In the genomic region with DNA sequence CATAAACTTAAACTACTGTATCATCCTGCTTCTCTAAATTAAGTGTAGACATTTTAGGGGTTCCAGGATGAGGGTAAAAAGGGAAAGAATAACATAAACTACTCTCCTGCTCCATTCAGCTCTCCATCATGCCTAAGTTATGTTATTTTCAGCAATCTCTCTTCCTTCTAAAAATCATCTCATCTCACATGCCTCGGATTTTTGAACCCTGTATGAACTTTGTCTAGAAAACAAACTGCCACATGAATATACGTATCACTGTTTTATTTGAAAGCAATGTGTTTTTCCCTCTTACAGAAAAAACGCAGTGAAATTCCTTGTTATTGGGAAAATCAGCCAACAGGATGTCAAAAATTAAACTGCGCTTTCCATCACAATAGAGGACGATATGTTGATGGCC, we compare ENCODE assay signal across 25 cellular contexts.
"Had no signal": no experiment of that assay in that cellular context is flagged by ENCODE, and none has a peak within 500 bp of the region (broad histone marks: within the 10 kb centered on the region; RNA-seq: fewer than 3 reads in every experiment).

No MANE protein-coding gene starts in this region.

- H3K4me3 Mint-ChIP-seq: activated CD4-positive, alpha-beta memory T cell treated with anti-CD3 and anti-CD28 coated beads for 36 hours; activated CD4-positive, alpha-beta T cell treated with anti-CD3 and anti-CD28 coated beads, Interleukin-2, amount 10 ng/mL, durations not matched to agents 24 days and 14 days; activated T-cell treated with anti-CD3 and anti-CD28 coated beads, Interleukin-2, amount 50 U/mL, for 4 hours; activated T-helper 17 cell treated with anti-CD3 and anti-CD28 coated beads, Interleukin-2, amount 50 U/mL, for 72 hours; naive B cell; nephron progenitor cell; stimulated activated memory B cell treated with anti-CD40 and anti-IgM and Interleukin-4, amounts not matched to agents 10 μg/mL and 1 μg/mL and 100 μg/mL, for 72 hours; stimulated activated naive CD8-positive, alpha-beta T cell treated with anti-CD3 and anti-CD28 coated beads, Interleukin-15, amount 100 ng/mL, for 72 hours; type B pancreatic cell had no signal

- H3K4me3 ChIP-seq: colonic mucosa, esophagus squamous epithelium, pancreas, prostate gland, sigmoid colon, uterus had no signal

- ATAC-seq: activated T-cell treated with anti-CD3 and anti-CD28 coated beads, Interleukin-2, amount 50 U/mL, for 4 hours; activated T-helper 17 cell treated with anti-CD3 and anti-CD28 coated beads, Interleukin-2, amount 50 U/mL, for 72 hours; left cardiac atrium; left ventricle myocardium superior; pancreas; stimulated activated memory B cell treated with anti-CD40 and anti-IgM and Interleukin-4, amounts not matched to agents 10 μg/mL and 1 μg/mL and 100 μg/mL, for 72 hours; stimulated activated naive CD8-positive, alpha-beta T cell treated with anti-CD3 and anti-CD28 coated beads, Interleukin-15, amount 100 ng/mL, for 72 hours had no signal

- DNase-seq: activated CD4-positive, alpha-beta memory T cell treated with anti-CD3 and anti-CD28 coated beads for 36 hours; activated CD4-positive, alpha-beta T cell treated with anti-CD3 and anti-CD28 coated beads, Interleukin-2, amount 10 ng/mL, durations not matched to agents 24 days and 14 days; activated CD4-positive, CD25-positive, alpha-beta regulatory T cell treated with anti-CD3 and anti-CD28 coated beads, Interleukin-2, amount 50 U/mL, for 72 hours; activated T-cell treated with anti-CD3 and anti-CD28 coated beads, Interleukin-2, amount 50 U/mL, for 4 hours; colonic mucosa; esophagus squamous epithelium; left cardiac atrium; left ventricle myocardium superior; mammary epithelial cell; naive B cell; nephron progenitor cell; pancreas; retina; sigmoid colon; stimulated activated CD4-positive, alpha-beta T cell treated with anti-CD3 and anti-CD28 coated beads, Interleukin-4, amount 100 ng/mL, for 4 hours; stimulated activated CD8-positive, alpha-beta memory T cell treated with anti-CD3 and anti-CD28 coated beads, Interleukin-4, amount 100 ng/mL, for 48 hours; stimulated activated naive CD8-positive, alpha-beta T cell treated with anti-CD3 and anti-CD28 coated beads, Interleukin-15, amount 100 ng/mL, for 72 hours; substantia nigra; T-helper 2 cell; uterus had no signal

- H3K4me1 Mint-ChIP-seq: nephron progenitor cell had no signal

- H3K27ac ChIP-seq: colonic mucosa, epithelial cell of prostate, pancreas, prostate gland had no signal

- H3K9me3 ChIP-seq: colonic mucosa, esophagus squamous epithelium, pancreas, prostate gland, sigmoid colon, uterus had no signal

- H3K27me3 Mint-ChIP-seq: activated CD4-positive, alpha-beta memory T cell treated with anti-CD3 and anti-CD28 coated beads for 36 hours; activated CD4-positive, alpha-beta T cell treated with anti-CD3 and anti-CD28 coated beads, Interleukin-2, amount 10 ng/mL, durations not matched to agents 24 days and 14 days; activated T-helper 17 cell treated with anti-CD3 and anti-CD28 coated beads, Interleukin-2, amount 50 U/mL, for 72 hours; naive B cell; stimulated activated memory B cell treated with anti-CD40 and anti-IgM and Interleukin-4, amounts not matched to agents 10 μg/mL and 1 μg/mL and 100 μg/mL, for 72 hours; stimulated activated naive CD8-positive, alpha-beta T cell treated with anti-CD3 and anti-CD28 coated beads, Interleukin-15, amount 100 ng/mL, for 72 hours; type B pancreatic cell had no signal

- H3K36me3 ChIP-seq: uterus had no signal

- H3K4me1 ChIP-seq: colonic mucosa, esophagus squamous epithelium, pancreas, prostate gland, uterus had no signal

- H3K27ac Mint-ChIP-seq: activated CD4-positive, alpha-beta memory T cell treated with anti-CD3 and anti-CD28 coated beads for 36 hours; activated CD4-positive, alpha-beta T cell treated with anti-CD3 and anti-CD28 coated beads, Interleukin-2, amount 10 ng/mL, durations not matched to agents 24 days and 14 days; activated T-helper 17 cell treated with anti-CD3 and anti-CD28 coated beads, Interleukin-2, amount 50 U/mL, for 72 hours; nephron progenitor cell; stimulated activated memory B cell treated with anti-CD40 and anti-IgM and Interleukin-4, amounts not matched to agents 10 μg/mL and 1 μg/mL and 100 μg/mL, for 72 hours; stimulated activated naive CD8-positive, alpha-beta T cell treated with anti-CD3 and anti-CD28 coated beads, Interleukin-15, amount 100 ng/mL, for 72 hours; type B pancreatic cell had no signal

- H3K27me3 ChIP-seq: colonic mucosa, esophagus squamous epithelium, pancreas, sigmoid colon, uterus had no signal

- H3K9me3 Mint-ChIP-seq: activated CD4-positive, alpha-beta memory T cell treated with anti-CD3 and anti-CD28 coated beads for 36 hours; activated CD4-positive, alpha-beta T cell treated with anti-CD3 and anti-CD28 coated beads, Interleukin-2, amount 10 ng/mL, durations not matched to agents 24 days and 14 days; activated T-cell treated with anti-CD3 and anti-CD28 coated beads, Interleukin-2, amount 50 U/mL, for 4 hours; activated T-helper 17 cell treated with anti-CD3 and anti-CD28 coated beads, Interleukin-2, amount 50 U/mL, for 72 hours; naive B cell; nephron progenitor cell; stimulated activated memory B cell treated with anti-CD40 and anti-IgM and Interleukin-4, amounts not matched to agents 10 μg/mL and 1 μg/mL and 100 μg/mL, for 72 hours; stimulated activated naive CD8-positive, alpha-beta T cell treated with anti-CD3 and anti-CD28 coated beads, Interleukin-15, amount 100 ng/mL, for 72 hours; type B pancreatic cell had no signal
